In the genomic region with DNA sequence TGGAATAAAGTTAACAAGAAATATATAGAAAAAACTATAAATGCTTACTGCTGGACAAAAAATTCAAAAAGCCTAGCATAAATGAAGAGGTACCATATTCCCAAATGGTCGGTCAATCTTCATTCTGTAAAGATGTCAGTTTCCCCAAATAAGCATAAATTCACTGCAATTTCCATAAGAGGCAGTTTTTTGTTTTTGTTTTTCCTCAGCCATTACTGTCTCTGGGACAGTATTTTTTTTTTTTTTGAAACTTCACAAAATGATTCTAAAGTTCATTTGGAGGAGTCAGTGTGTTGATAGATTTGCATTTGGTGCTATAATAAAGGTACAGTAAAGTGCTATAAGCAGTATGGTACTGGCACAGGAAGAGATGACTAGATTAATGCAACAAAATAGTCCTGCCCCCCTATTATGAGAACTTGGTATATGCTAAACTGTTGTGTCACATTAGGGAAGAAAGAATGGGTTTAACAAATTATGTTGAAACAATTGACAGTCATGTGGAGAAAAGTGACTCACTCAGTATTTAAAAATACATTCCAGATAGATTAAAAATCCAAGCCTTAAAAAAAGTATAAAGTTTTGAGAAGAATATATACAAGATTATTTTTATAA, we compare ENCODE assay signal across 9 cellular contexts. TPM values are rescaled to one million over a fixed set of nuclear protein-coding genes. Genes with fewer than 3 reads are reported as not detected.
DNase-seq lines count a peak whose midpoint lies in the region; ATAC-seq, FAIRE-seq and TF ChIP-seq lines count a peak whose summit lies in the region.
"Had no signal": no experiment of that assay in that cellular context is flagged by ENCODE, and none has a peak within 500 bp of the region (broad histone marks: within the 10 kb centered on the region; RNA-seq: fewer than 3 reads in every experiment).

No MANE protein-coding gene starts in this region.

- H3K9me3 Mint-ChIP-seq in activated CD4-positive, alpha-beta T cell treated with anti-CD3 and anti-CD28 coated beads, Interleukin-2, amount 10 ng/mL, durations not matched to agents 7 days and 5 days = no peaks in the 10 kb centered on the region
- no peaks in the 10 kb centered on the region for H3K9me3 Mint-ChIP-seq in activated B cell treated with CpG ODN at 0.5 μM for 24 hours
- H3K9me3 Mint-ChIP-seq in naive thymus-derived CD8-positive, alpha-beta T cell = no peaks in the 10 kb centered on the region

- peaks cover 19% of the 10 kb centered on the region for H4K20me1 ChIP-seq in keratinocyte (ENCODE audit: control insufficient read depth, extremely low read depth, insufficient read depth, low read length)

- intact Hi-C loops in activated B cell treated with CpG ODN at 0.5 μM for 24 hours (cut with micrococcal nuclease) = loop anchor here (2.0 to 5.0 kb wide), 6 partner anchors 73 to 613 kb away; a partner anchor contains a TSS

- CTCF ChIA-PET in activated CD4-positive, alpha-beta T cell treated with anti-CD3 and anti-CD28 coated beads, Interleukin-2, amount 10 ng/mL, durations not matched to agents 7 days and 5 days (lab: Charles Lee) = interaction anchor here (0.6 to 3.8 kb wide), 4 partner anchors 10 to 166 kb away, joined by 3 to 12 read pairs (median 6); no protein-coding TSS in a partner anchor
- CTCF ChIA-PET in activated B cell treated with CpG ODN at 0.5 μM for 24 hours (lab: Charles Lee) = interaction anchor here (2.8 to 3.7 kb wide), 2 partner anchors 71 to 112 kb away, joined by 14 to 23 read pairs; no protein-coding TSS in a partner anchor

- dilution Hi-C loops in keratinocyte (cut with MboI; ENCODE audit: extremely low pct_ligation_motif_present, low sequenced_read_pairs) = no loop called here

- H3K27ac ChIP-seq in keratinocyte (ENCODE audit: control insufficient read depth, insufficient read depth, low read length) (peak overlapping the region; percentile 96), thoracic aorta (peak overlapping the region; percentile 98 to 99)

- peak overlapping the region; percentile 60 for H3K27ac Mint-ChIP-seq in activated CD4-positive, alpha-beta T cell treated with anti-CD3 and anti-CD28 coated beads, Interleukin-2, amount 10 ng/mL, durations not matched to agents 7 days and 5 days
- H3K27ac Mint-ChIP-seq in activated B cell treated with CpG ODN at 0.5 μM for 24 hours = peak overlapping the region; percentile 35
- H3K27ac Mint-ChIP-seq in naive thymus-derived CD8-positive, alpha-beta T cell = peak overlapping the region in 5 of 10 donors; percentile 29 to 96 (median 72)

- FAIRE-seq in keratinocyte (lab: Jason Lieb, UNC) = no peak

- ATAC-seq in activated B cell treated with CpG ODN at 0.5 μM for 24 hours (ENCODE audit: low read depth) = no peak
- ATAC-seq in thoracic aorta (ENCODE audit: insufficient number of reproducible peaks, low FRiP score, low read depth) = no peak
- no peak for ATAC-seq in GM19395 (IDR thresholded peaks at IDR 0.05; ENCODE audit: unreplicated experiment)
- ATAC-seq in naive thymus-derived CD8-positive, alpha-beta T cell = no peak

- H3K36me3 ChIP-seq in keratinocyte (ENCODE audit: control insufficient read depth in 2 of 2, extremely low read depth in 1 of 2, insufficient read depth in 2 of 2, low read length in 2 of 2) = peaks cover 8 to 17% of the 10 kb centered on the region in 2 experiments
- peaks cover 2% of the 10 kb centered on the region for H3K36me3 ChIP-seq in thoracic aorta

- H2AFZ ChIP-seq in keratinocyte (ENCODE audit: control insufficient read depth, low read length) = no peak overlapping the region

- no peak for TF ChIP-seq CTCF in activated B cell treated with CpG ODN at 0.5 μM for 24 hours (IDR thresholded peaks at IDR 0.05)
- TF ChIP-seq CTCF in keratinocyte (optimal IDR thresholded peaks at IDR 0.05 in 1 of 3, IDR thresholded peaks at IDR 0.05 in 1 of 3, conservative IDR thresholded peaks at IDR 0.05 in 1 of 3; ENCODE audit: extremely low read depth in 1 of 3, insufficient read depth in 2 of 3, low read length in 3 of 3) = no peak
- no peak for TF ChIP-seq CTCF in thoracic aorta (IDR thresholded peaks at IDR 0.05)

- peaks cover 20% of the 10 kb centered on the region for H3K79me2 ChIP-seq in keratinocyte (ENCODE audit: control insufficient read depth, insufficient read depth, low read length)

- H3K9me3 ChIP-seq in keratinocyte (ENCODE audit: control insufficient read depth, low read depth, low read length) (no peaks in the 10 kb centered on the region), thoracic aorta (no peaks in the 10 kb centered on the region)

- no peaks in the 10 kb centered on the region for H3K27me3 ChIP-seq in keratinocyte (ENCODE audit: control insufficient read depth, extremely low read depth, insufficient read depth, low read length)
- no peaks in the 10 kb centered on the region for H3K27me3 ChIP-seq in thoracic aorta (replicated peaks; ENCODE audit: insufficient read depth)

- H3K4me3 ChIP-seq in keratinocyte (ENCODE audit: control insufficient read depth in 2 of 3, extremely low read depth in 1 of 3, insufficient read depth in 2 of 3, low read depth in 1 of 3, low read length in 3 of 3) (peak overlapping the region in 2 of 3 experiments; percentile 18 to 21), thoracic aorta (peak overlapping the region; percentile 12)

- H3K4me2 ChIP-seq in keratinocyte (ENCODE audit: control insufficient read depth, extremely low read depth, insufficient read depth, low read depth, low read length) = peak overlapping the region; percentile 75

- H3K27me3 Mint-ChIP-seq in activated CD4-positive, alpha-beta T cell treated with anti-CD3 and anti-CD28 coated beads, Interleukin-2, amount 10 ng/mL, durations not matched to agents 7 days and 5 days = no peaks in the 10 kb centered on the region
- no peaks in the 10 kb centered on the region for H3K27me3 Mint-ChIP-seq in activated B cell treated with CpG ODN at 0.5 μM for 24 hours
- H3K27me3 Mint-ChIP-seq in naive thymus-derived CD8-positive, alpha-beta T cell = no peaks in the 10 kb centered on the region

- H3K9me1 ChIP-seq in keratinocyte (ENCODE audit: control insufficient read depth, extremely low read depth, insufficient read depth, low read length) = no peaks in the 10 kb centered on the region

- H3K4me3 Mint-ChIP-seq in activated CD4-positive, alpha-beta T cell treated with anti-CD3 and anti-CD28 coated beads, Interleukin-2, amount 10 ng/mL, durations not matched to agents 7 days and 5 days = no peak overlapping the region
- H3K4me3 Mint-ChIP-seq in activated B cell treated with CpG ODN at 0.5 μM for 24 hours = no peak overlapping the region
- peak overlapping the region in 5 of 10 donors; percentile 4 to 74 (median 45) for H3K4me3 Mint-ChIP-seq in naive thymus-derived CD8-positive, alpha-beta T cell

- H3K4me1 ChIP-seq in keratinocyte (ENCODE audit: control insufficient read depth, extremely low read depth, insufficient read depth, low read length) (peaks cover 71% of the 10 kb centered on the region), thoracic aorta (ENCODE audit: control insufficient read depth in 1 of 2, low read depth in 2 of 2) (peaks cover 50 to 72% of the 10 kb centered on the region in 2 donors)

- H3K36me3 Mint-ChIP-seq in activated CD4-positive, alpha-beta T cell treated with anti-CD3 and anti-CD28 coated beads, Interleukin-2, amount 10 ng/mL, durations not matched to agents 7 days and 5 days (ENCODE audit: low read depth) = peaks cover 17% of the 10 kb centered on the region
- peaks cover 21% of the 10 kb centered on the region for H3K36me3 Mint-ChIP-seq in activated B cell treated with CpG ODN at 0.5 μM for 24 hours (ENCODE audit: low read depth)
- H3K36me3 Mint-ChIP-seq in naive thymus-derived CD8-positive, alpha-beta T cell = peaks cover 3 to 8% (median 4%) of the 10 kb centered on the region in 3 donors

- no peak for DNase-seq in activated CD4-positive, alpha-beta T cell treated with anti-CD3 and anti-CD28 coated beads, Interleukin-2, amount 10 ng/mL, durations not matched to agents 7 days and 5 days
- DNase-seq in activated CD4-positive, alpha-beta T cell treated with anti-CD3 and anti-CD28 coated beads for 1 hour = no peak
- DNase-seq in activated B cell treated with CpG ODN at 0.5 μM for 24 hours (no peak), keratinocyte (ENCODE audit: low read depth, low spot score) (no peak), thoracic aorta (ENCODE audit: low spot score) (no peak), NCI-H2029 (lab: John Stamatoyannopoulos, UW) (no peak)
- DNase-seq in naive thymus-derived CD8-positive, alpha-beta T cell = no peak
- DNase-seq: activated CD4-positive, alpha-beta T cell treated with anti-CD3 and anti-CD28 coated beads, Interleukin-2, amount 50 U/mL, for 1 hour had no signal

- H3K9ac ChIP-seq in keratinocyte (ENCODE audit: control insufficient read depth, extremely low read depth, insufficient read depth, low read length) = peak overlapping the region; percentile 89

- peaks cover 56% of the 10 kb centered on the region for H3K4me1 Mint-ChIP-seq in activated CD4-positive, alpha-beta T cell treated with anti-CD3 and anti-CD28 coated beads, Interleukin-2, amount 10 ng/mL, durations not matched to agents 7 days and 5 days
- H3K4me1 Mint-ChIP-seq in activated B cell treated with CpG ODN at 0.5 μM for 24 hours = peaks cover 59% of the 10 kb centered on the region
- H3K4me1 Mint-ChIP-seq in naive thymus-derived CD8-positive, alpha-beta T cell = peaks cover 31 to 63% (median 48%) of the 10 kb centered on the region in 4 donors

- POLR2A ChIA-PET in activated CD4-positive, alpha-beta T cell treated with anti-CD3 and anti-CD28 coated beads, Interleukin-2, amount 10 ng/mL, durations not matched to agents 7 days and 5 days (lab: Charles Lee) = no interaction called here
- POLR2A ChIA-PET in activated B cell treated with CpG ODN at 0.5 μM for 24 hours (lab: Charles Lee) = interaction anchor here (0.7 to 2.6 kb wide), 5 partner anchors 14 to 177 kb away, joined by 3 to 17 read pairs (median 8); a partner anchor contains a TSS
- POLR2A ChIA-PET in naive thymus-derived CD8-positive, alpha-beta T cell (lab: Charles Lee) = interaction anchor here (0.7 to 3.5 kb wide), 2 partner anchors 56 to 82 kb away, joined by 3 to 46 read pairs; no protein-coding TSS in a partner anchor

RNA-seq across cellular contexts. Expression of a gene that starts 2.5 kb away (rescaled TPM):
- 100 to 1,000 TPM; 751 to 840 TPM for total RNA-seq in activated CD4-positive, alpha-beta T cell treated with anti-CD3 and anti-CD28 coated beads, Interleukin-2, amount 10 ng/mL, durations not matched to agents 7 days and 5 days
- 865 and 906 TPM in 2 replicates for total RNA-seq in activated B cell treated with CpG ODN at 0.5 μM for 24 hours
- polyA plus RNA-seq in keratinocyte = 1,058 to 1,956 TPM (median 1,726 TPM) in 3 replicates
- 5,183 TPM for polyA plus RNA-seq in keratinocyte (2011; ENCODE audit: low read depth)
- polyA plus RNA-seq in keratinocyte (2011; cell fraction: cytosol; rRNA removed) = 5,489 and 7,583 TPM in 2 replicates
- polyA plus RNA-seq in keratinocyte (2011; cell fraction: nucleus; rRNA removed) = 797 and 1,049 TPM in 2 replicates
- polyA plus RNA-seq in keratinocyte (2012; ENCODE audit: low replicate concordance) = 2,908 and 8,623 TPM in 2 replicates
- polyA minus RNA-seq in keratinocyte = 1,021 to 1,963 TPM (median 1,204 TPM) in 3 replicates
- polyA minus RNA-seq in keratinocyte (2011; cell fraction: cytosol; rRNA and poly(A)+ RNA removed) = 2,586 TPM
- 293 and 451 TPM in 2 replicates for polyA minus RNA-seq in keratinocyte (2011; cell fraction: nucleus; rRNA and poly(A)+ RNA removed)
- total RNA-seq in thoracic aorta = 1,000 to 10,000 TPM; 1,820 to 2,025 TPM
- total RNA-seq in naive thymus-derived CD8-positive, alpha-beta T cell = 100 to 1,000 TPM; 571 to 598 TPM
- 1,000 to 10,000 TPM; 1,933 to 2,491 (median 2,221) TPM for polyA plus RNA-seq in naive thymus-derived CD8-positive, alpha-beta T cell

RNA-seq across cellular contexts. Expression of a gene that starts 19.8 kb away (rescaled TPM):
- total RNA-seq in activated CD4-positive, alpha-beta T cell treated with anti-CD3 and anti-CD28 coated beads, Interleukin-2, amount 10 ng/mL, durations not matched to agents 7 days and 5 days = not detected
- total RNA-seq in activated B cell treated with CpG ODN at 0.5 μM for 24 hours (0.16 and 0.44 TPM in 2 replicates), thoracic aorta (1 to 10 TPM; 4.7 to 8.0 TPM)
- 0.02 to 0.28 TPM (median 0.13 TPM) in 3 replicates for polyA plus RNA-seq in keratinocyte
- not detected for polyA plus RNA-seq in keratinocyte (2011; ENCODE audit: low read depth)
- polyA plus RNA-seq in keratinocyte (2011; cell fraction: cytosol; rRNA removed) = 0.06 and 0.07 TPM in 2 replicates
- polyA plus RNA-seq in keratinocyte (2011; cell fraction: nucleus; rRNA removed) = 0.19 and 0.23 TPM in 2 replicates
- polyA plus RNA-seq in keratinocyte (2012; ENCODE audit: low replicate concordance) = 0.87 and 2.4 TPM in 2 replicates
- 0.10 TPM in 1 of 3 replicates, not detected in the others for polyA minus RNA-seq in keratinocyte
- not detected for polyA minus RNA-seq in keratinocyte (2011; cell fraction: cytosol; rRNA and poly(A)+ RNA removed)
- 0.23 TPM in 1 of 2 replicates, not detected in the other for polyA minus RNA-seq in keratinocyte (2011; cell fraction: nucleus; rRNA and poly(A)+ RNA removed)
- under 1 TPM in 1 of 2 experiments, not detected in 1; 0.08 TPM for total RNA-seq in naive thymus-derived CD8-positive, alpha-beta T cell
- 1 to 10 TPM in 1 of 3 donors, under 1 TPM in 2; 0.43 to 1.0 (median 0.66) TPM for polyA plus RNA-seq in naive thymus-derived CD8-positive, alpha-beta T cell

RNA-seq across cellular contexts. Expression of a gene that starts 52.6 kb away (rescaled TPM):
- total RNA-seq in activated CD4-positive, alpha-beta T cell treated with anti-CD3 and anti-CD28 coated beads, Interleukin-2, amount 10 ng/mL, durations not matched to agents 7 days and 5 days = not detected
- not detected in 2 replicates for total RNA-seq in activated B cell treated with CpG ODN at 0.5 μM for 24 hours
- polyA plus RNA-seq in keratinocyte = 0.31 to 0.66 TPM (median 0.32 TPM) in 3 replicates
- polyA plus RNA-seq in keratinocyte (2011; ENCODE audit: low read depth) = 0.81 TPM
- polyA plus RNA-seq in keratinocyte (2011; cell fraction: cytosol; rRNA removed) = 0.35 and 1.0 TPM in 2 replicates
- 0.50 and 0.92 TPM in 2 replicates for polyA plus RNA-seq in keratinocyte (2011; cell fraction: nucleus; rRNA removed)
- 0.52 and 0.79 TPM in 2 replicates for polyA plus RNA-seq in keratinocyte (2012; ENCODE audit: low replicate concordance)
- 0.10 to 0.30 TPM (median 0.13 TPM) in 3 replicates for polyA minus RNA-seq in keratinocyte
- polyA minus RNA-seq in keratinocyte (2011; cell fraction: cytosol; rRNA and poly(A)+ RNA removed) = 1.2 TPM
- polyA minus RNA-seq in keratinocyte (2011; cell fraction: nucleus; rRNA and poly(A)+ RNA removed) = 0.21 and 0.70 TPM in 2 replicates
- total RNA-seq in thoracic aorta = 10 to 100 TPM; 20.8 to 45.4 TPM
- under 1 TPM; 0.23 to 0.82 TPM for total RNA-seq in naive thymus-derived CD8-positive, alpha-beta T cell
- polyA plus RNA-seq in naive thymus-derived CD8-positive, alpha-beta T cell = not detected

Comparison
In these comparisons a context has a peak if more than half of its experiments do, and no peak if none do; other contexts are left out.
1. RNA of a gene that starts 52.6 kb away (total RNA-seq): 20.8 to 45.4 TPM in thoracic aorta; 0.23 to 0.82 TPM in naive thymus-derived CD8-positive, alpha-beta T cell, not detected in activated CD4-positive, alpha-beta T cell treated with anti-CD3 and anti-CD28 coated beads, Interleukin-2, amount 10 ng/mL, durations not matched to agents 7 days and 5 days and not detected in activated B cell treated with CpG ODN at 0.5 μM for 24 hours; every median in the first group is over 10 times any median in the second.